Comparison of ENCODE assay signal across 5 cellular contexts in the genomic region with DNA sequence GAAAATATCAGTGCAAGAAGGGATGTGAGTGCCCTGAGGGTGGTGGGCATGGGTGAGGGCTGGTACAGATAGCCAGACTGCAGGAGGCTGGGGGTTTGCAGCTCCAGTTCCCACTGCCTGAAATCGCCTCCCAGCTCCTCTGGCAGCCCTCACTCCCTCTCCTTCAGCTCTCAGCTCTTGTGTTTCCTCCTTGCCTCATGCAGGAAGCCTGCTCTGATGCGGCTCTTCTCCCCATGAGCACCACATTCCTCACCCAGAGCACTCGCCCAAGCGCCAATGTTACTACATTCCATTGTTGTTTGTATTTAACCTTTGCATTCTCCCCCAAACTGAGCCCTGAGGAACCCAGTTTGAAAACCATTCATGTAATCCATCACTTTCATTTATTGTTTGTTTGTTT. TPM values are rescaled to one million over a fixed set of nuclear protein-coding genes. Genes with fewer than 3 reads are reported as not detected.
"Had no signal": no experiment of that assay in that cellular context is flagged by ENCODE, and none has a peak within 500 bp of the region (broad histone marks: within the 10 kb centered on the region; RNA-seq: fewer than 3 reads in every experiment).

No MANE protein-coding gene starts in this region.

RNA-seq across cellular contexts. Expression of gene RIMBP3B, which starts 7.7 kb away (rescaled TPM):
- total RNA-seq: stomach, thoracic aorta, tibial nerve, ureter, vagina had no signal
